In genomic region chr5:67192719-67193464, GRCh38 we compare ENCODE assay signal across 12 cellular contexts.
DNase-seq lines count a peak whose midpoint lies in the region; ATAC-seq, FAIRE-seq and TF ChIP-seq lines count a peak whose summit lies in the region.
"Had no signal": no experiment of that assay in that cellular context is flagged by ENCODE, and none has a peak within 500 bp of the region (broad histone marks: within the 10 kb centered on the region; RNA-seq: fewer than 3 reads in every experiment).

No MANE protein-coding gene starts in this region.

- peak overlapping the region; percentile 12 for H3K4me3 Mint-ChIP-seq in stimulated activated naive CD8-positive, alpha-beta T cell treated with anti-CD3 and anti-CD28 coated beads, Interleukin-15, Interleukin-2, amounts not matched to agents 100 ng/mL and 50 ng/mL, for 24 hours
- H3K4me3 Mint-ChIP-seq in stimulated activated naive CD8-positive, alpha-beta T cell treated with anti-CD3 and anti-CD28 coated beads, Interleukin-15, amount 100 ng/mL, for 72 hours = no peak overlapping the region
- peak overlapping the region; percentile 93 for H3K4me3 Mint-ChIP-seq in memory B cell
- no peak overlapping the region for H3K4me3 Mint-ChIP-seq in T-helper 2 cell treated with Interferon-gamma antibody and Interleukin-4, amounts not matched to agents 5 μg/mL and 100 μg/mL, for 36 hours

- no peak for FAIRE-seq in H54 (lab: Jason Lieb, UNC)
- FAIRE-seq: colon, pancreas had no signal

- peaks cover 67% of the 10 kb centered on the region for H3K4me1 Mint-ChIP-seq in stimulated activated naive CD8-positive, alpha-beta T cell treated with anti-CD3 and anti-CD28 coated beads, Interleukin-15, Interleukin-2, amounts not matched to agents 100 ng/mL and 50 ng/mL, for 24 hours (ENCODE audit: low read depth)
- H3K4me1 Mint-ChIP-seq in stimulated activated naive CD8-positive, alpha-beta T cell treated with anti-CD3 and anti-CD28 coated beads, Interleukin-15, amount 100 ng/mL, for 72 hours = peaks cover 29% of the 10 kb centered on the region
- peaks cover 68% of the 10 kb centered on the region for H3K4me1 Mint-ChIP-seq in memory B cell
- peaks cover 43% of the 10 kb centered on the region for H3K4me1 Mint-ChIP-seq in T-helper 2 cell treated with Interferon-gamma antibody and Interleukin-4, amounts not matched to agents 5 μg/mL and 100 μg/mL, for 36 hours (ENCODE audit: low read depth)

- peaks cover under 1% of the 10 kb centered on the region for H3K9me3 Mint-ChIP-seq in stimulated activated naive CD8-positive, alpha-beta T cell treated with anti-CD3 and anti-CD28 coated beads, Interleukin-15, Interleukin-2, amounts not matched to agents 100 ng/mL and 50 ng/mL, for 24 hours
- peaks cover 5 to 8% of the 10 kb centered on the region in 2 donors for H3K9me3 Mint-ChIP-seq in stimulated activated naive CD8-positive, alpha-beta T cell treated with anti-CD3 and anti-CD28 coated beads, Interleukin-15, amount 100 ng/mL, for 72 hours
- H3K9me3 Mint-ChIP-seq in memory B cell = no peaks in the 10 kb centered on the region
- H3K9me3 Mint-ChIP-seq in T-helper 2 cell treated with Interferon-gamma antibody and Interleukin-4, amounts not matched to agents 5 μg/mL and 100 μg/mL, for 36 hours = peaks cover 9% of the 10 kb centered on the region

- no peak for ATAC-seq in stimulated activated naive CD8-positive, alpha-beta T cell treated with anti-CD3 and anti-CD28 coated beads, Interleukin-15, amount 100 ng/mL, for 72 hours
- ATAC-seq in memory B cell (ENCODE audit: low read depth) (peak; percentile 68), GM21737 (IDR thresholded peaks at IDR 0.05; ENCODE audit: unreplicated experiment) (no peak)

- TF ChIP-seq POLR2A in H54 (IDR thresholded peaks at IDR 0.05; ENCODE audit: low read depth, low read length) = no peak

- no peak for DNase-seq in stimulated activated naive CD8-positive, alpha-beta T cell treated with anti-CD3 and anti-CD28 coated beads, Interleukin-15, amount 100 ng/mL, for 72 hours
- DNase-seq in SKM-1 treated with dmso at 0.1 percent for 144 hours (lab: John Stamatoyannopoulos, UW; ENCODE audit: unreplicated experiment) (peak; percentile 68), memory B cell (ENCODE audit: low spot score in 2 of 2) (no peak), H54 (ENCODE audit: insufficient read length, low spot score) (no peak), RKO (ENCODE audit: low spot score) (no peak)
- no peak for DNase-seq in T-helper 2 cell treated with Interferon-gamma antibody and Interleukin-4, amounts not matched to agents 5 μg/mL and 100 μg/mL, for 36 hours (ENCODE audit: low spot score)
- DNase-seq: activated T-cell treated with anti-CD3 and anti-CD28 coated beads for 4 hours, NCI-H2081 treated with DMSO at 0.1 percent for 48 hours, pancreas had no signal

- peaks cover 11% of the 10 kb centered on the region for H3K36me3 Mint-ChIP-seq in stimulated activated naive CD8-positive, alpha-beta T cell treated with anti-CD3 and anti-CD28 coated beads, Interleukin-15, Interleukin-2, amounts not matched to agents 100 ng/mL and 50 ng/mL, for 24 hours (ENCODE audit: low read depth)
- peaks cover 64% of the 10 kb centered on the region for H3K36me3 Mint-ChIP-seq in memory B cell
- H3K36me3 Mint-ChIP-seq in T-helper 2 cell treated with Interferon-gamma antibody and Interleukin-4, amounts not matched to agents 5 μg/mL and 100 μg/mL, for 36 hours (ENCODE audit: low read depth) = peaks cover 12% of the 10 kb centered on the region

- no peaks in the 10 kb centered on the region for H3K27me3 Mint-ChIP-seq in stimulated activated naive CD8-positive, alpha-beta T cell treated with anti-CD3 and anti-CD28 coated beads, Interleukin-15, Interleukin-2, amounts not matched to agents 100 ng/mL and 50 ng/mL, for 24 hours
- no peaks in the 10 kb centered on the region for H3K27me3 Mint-ChIP-seq in stimulated activated naive CD8-positive, alpha-beta T cell treated with anti-CD3 and anti-CD28 coated beads, Interleukin-15, amount 100 ng/mL, for 72 hours
- H3K27me3 Mint-ChIP-seq in memory B cell = no peaks in the 10 kb centered on the region
- no peaks in the 10 kb centered on the region for H3K27me3 Mint-ChIP-seq in T-helper 2 cell treated with Interferon-gamma antibody and Interleukin-4, amounts not matched to agents 5 μg/mL and 100 μg/mL, for 36 hours (ENCODE audit: low read depth)

- H3K27ac Mint-ChIP-seq in stimulated activated naive CD8-positive, alpha-beta T cell treated with anti-CD3 and anti-CD28 coated beads, Interleukin-15, Interleukin-2, amounts not matched to agents 100 ng/mL and 50 ng/mL, for 24 hours = peak overlapping the region; percentile 70
- no peak overlapping the region for H3K27ac Mint-ChIP-seq in stimulated activated naive CD8-positive, alpha-beta T cell treated with anti-CD3 and anti-CD28 coated beads, Interleukin-15, amount 100 ng/mL, for 72 hours
- H3K27ac Mint-ChIP-seq in memory B cell = peak overlapping the region; percentile 94
- H3K27ac Mint-ChIP-seq in T-helper 2 cell treated with Interferon-gamma antibody and Interleukin-4, amounts not matched to agents 5 μg/mL and 100 μg/mL, for 36 hours = no peak overlapping the region

Comparison
In these comparisons a context has a peak if more than half of its experiments do, and no peak if none do; other contexts are left out.
1. H3K27ac Mint-ChIP-seq: peak in stimulated activated naive CD8-positive, alpha-beta T cell treated with anti-CD3 and anti-CD28 coated beads, Interleukin-15, Interleukin-2, amounts not matched to agents 100 ng/mL and 50 ng/mL, for 24 hours (single experiment) and memory B cell (single experiment); none in stimulated activated naive CD8-positive, alpha-beta T cell treated with anti-CD3 and anti-CD28 coated beads, Interleukin-15, amount 100 ng/mL, for 72 hours (0 of 2) and T-helper 2 cell treated with Interferon-gamma antibody and Interleukin-4, amounts not matched to agents 5 μg/mL and 100 μg/mL, for 36 hours (single experiment).
2. H3K4me3 Mint-ChIP-seq: peak in stimulated activated naive CD8-positive, alpha-beta T cell treated with anti-CD3 and anti-CD28 coated beads, Interleukin-15, Interleukin-2, amounts not matched to agents 100 ng/mL and 50 ng/mL, for 24 hours (single experiment) and memory B cell (single experiment); none in stimulated activated naive CD8-positive, alpha-beta T cell treated with anti-CD3 and anti-CD28 coated beads, Interleukin-15, amount 100 ng/mL, for 72 hours (0 of 2) and T-helper 2 cell treated with Interferon-gamma antibody and Interleukin-4, amounts not matched to agents 5 μg/mL and 100 μg/mL, for 36 hours (single experiment).